27 cellular contexts compared by ENCODE assay signal in genomic region chr7:574661-575395, GRCh38. TPM values are rescaled to one million over a fixed set of nuclear protein-coding genes. Genes with fewer than 3 reads are reported as not detected.
DNase-seq lines count a peak whose midpoint lies in the region; ATAC-seq and TF ChIP-seq lines count a peak whose summit lies in the region.
"Had no signal": no experiment of that assay in that cellular context is flagged by ENCODE, and none has a peak within 500 bp of the region (broad histone marks: within the 10 kb centered on the region; RNA-seq: fewer than 3 reads in every experiment).

No MANE protein-coding gene starts in this region.

- TF ChIP-seq CTCF in ascending aorta (IDR thresholded peaks at IDR 0.05) (peak in 1 of 3 experiments; percentile 6), transverse colon (IDR thresholded peaks at IDR 0.05) (no peak)

- DNase-seq in left ventricle myocardium superior (no peak), cardiac septum (ENCODE audit: low spot score) (no peak), ascending aorta (ENCODE audit: low spot score in 2 of 2) (no peak), myocyte (ENCODE audit: low read depth) (peak; percentile 73), transverse colon (peak; percentile 17), H4 (ENCODE audit: low spot score) (no peak)
- no peak for DNase-seq in activated naive CD8-positive, alpha-beta T cell treated with anti-CD3 and anti-CD28 coated beads for 36 hours
- no peak for DNase-seq in effector CD4-positive, alpha-beta T cell
- DNase-seq: activated CD8-positive, alpha-beta memory T cell treated with anti-CD3 and anti-CD28 coated beads for 24 hours; activated T-cell treated with anti-CD3 and anti-CD28 coated beads, Interleukin-2, amount 50 U/mL, for 24 hours; adrenal gland; brain microvascular endothelial cell; Caco-2; DND-41; effector memory CD8-positive, alpha-beta T cell; H9; NCI-H1105 treated with DMSO at 0.1 percent for 48 hours; NCI-H2107; NCI-H510A treated with DMSO at 0.1 percent for 48 hours; NK-92 treated with Interleukin-12 subunit alpha and Interleukin-12 subunit beta, amount 100 ng/mL, for 24 hours; small intestine; stimulated activated CD4-positive, alpha-beta T cell treated with anti-CD3 and anti-CD28 coated beads, Interleukin-1b, Interleukin-23, amount 100 ng/mL, for 48 hours; T-cell had no signal

- H3K27me3 ChIP-seq in ascending aorta (no peaks in the 10 kb centered on the region), transverse colon (no peaks in the 10 kb centered on the region)
- H3K27me3 ChIP-seq: adrenal gland, brain microvascular endothelial cell, esophagus muscularis mucosa, gastroesophageal sphincter had no signal

- no peak for TF ChIP-seq EP300 in transverse colon (IDR thresholded peaks at IDR 0.05; ENCODE audit: low read depth)

- peaks cover 39% of the 10 kb centered on the region for H3K36me3 Mint-ChIP-seq in activated naive CD8-positive, alpha-beta T cell treated with anti-CD3 and anti-CD28 coated beads for 36 hours

- no peaks in the 10 kb centered on the region for H3K27me3 Mint-ChIP-seq in activated naive CD8-positive, alpha-beta T cell treated with anti-CD3 and anti-CD28 coated beads for 36 hours
- H3K27me3 Mint-ChIP-seq: activated T-cell treated with anti-CD3 and anti-CD28 coated beads, Interleukin-2, amount 50 U/mL, for 24 hours; B cell; effector memory CD8-positive, alpha-beta T cell; T-cell had no signal

- TF ChIP-seq POLR2A in transverse colon (IDR thresholded peaks at IDR 0.05) = no peak

- no peaks in the 10 kb centered on the region for H3K36me3 ChIP-seq in ascending aorta
- H3K36me3 ChIP-seq in transverse colon = no peaks in the 10 kb centered on the region
- H3K36me3 ChIP-seq: adrenal gland, brain microvascular endothelial cell had no signal

- WGBS in transverse colon (ENCODE audit: low coverage in 1 of 2), 2 donors = 79 to 90% methylated on average over 2 to 23 of the region's 23 CpGs

- H3K4me1 Mint-ChIP-seq in activated naive CD8-positive, alpha-beta T cell treated with anti-CD3 and anti-CD28 coated beads for 36 hours = no peaks in the 10 kb centered on the region
- H3K4me1 Mint-ChIP-seq: B cell had no signal

- no peak overlapping the region for H3K27ac Mint-ChIP-seq in activated naive CD8-positive, alpha-beta T cell treated with anti-CD3 and anti-CD28 coated beads for 36 hours
- H3K27ac Mint-ChIP-seq: activated T-cell treated with anti-CD3 and anti-CD28 coated beads, Interleukin-2, amount 50 U/mL, for 24 hours; B cell; T-cell had no signal

- ATAC-seq in left ventricle myocardium superior = peak; percentile 37
- ATAC-seq: effector memory CD8-positive, alpha-beta T cell; gastroesophageal sphincter; GM12878; T-cell had no signal

- in situ Hi-C loops in transverse colon (cut with MboI; ENCODE audit: low pct_ligation_motif_present in 1 of 4, low pct_unique_long_range_greater_than_20kb in 1 of 4, low sequenced_read_pairs in 3 of 4) = no loop called here

- no peak overlapping the region for H3K4me3 Mint-ChIP-seq in activated naive CD8-positive, alpha-beta T cell treated with anti-CD3 and anti-CD28 coated beads for 36 hours
- H3K4me3 Mint-ChIP-seq: activated T-cell treated with anti-CD3 and anti-CD28 coated beads, Interleukin-2, amount 50 U/mL, for 24 hours; B cell; effector memory CD8-positive, alpha-beta T cell; T-cell had no signal

- peak overlapping the region in 1 of 2 donors; percentile 7 for H3K4me3 ChIP-seq in ascending aorta
- H3K4me3 ChIP-seq in transverse colon = no peak overlapping the region
- H3K4me3 ChIP-seq: adrenal gland, esophagus muscularis mucosa, gastroesophageal sphincter, GM12878 had no signal

- H3K9me3 Mint-ChIP-seq in activated naive CD8-positive, alpha-beta T cell treated with anti-CD3 and anti-CD28 coated beads for 36 hours = no peaks in the 10 kb centered on the region
- H3K9me3 Mint-ChIP-seq: effector memory CD8-positive, alpha-beta T cell; T-cell had no signal

- H3K9me3 ChIP-seq in ascending aorta (no peaks in the 10 kb centered on the region), transverse colon (no peaks in the 10 kb centered on the region)
- H3K9me3 ChIP-seq: adrenal gland, Caco-2, esophagus muscularis mucosa, gastroesophageal sphincter had no signal

- H3K27ac ChIP-seq in ascending aorta = peak overlapping the region; percentile 16 to 65
- H3K27ac ChIP-seq in transverse colon = peak overlapping the region in 2 of 4 donors; percentile 9 to 21
- H3K27ac ChIP-seq: adrenal gland, brain microvascular endothelial cell, esophagus muscularis mucosa had no signal

- intact Hi-C loops in left ventricle myocardium superior (cut with micrococcal nuclease) = no loop called here
- intact Hi-C loops in cardiac septum (cut with DNase I) = no loop called here
- intact Hi-C loops in ascending aorta (cut with DNase I) = no loop called here
- intact Hi-C loops in transverse colon (cut with DNase I; ENCODE audit: low total_unique reads) = no loop called here

- H3K4me1 ChIP-seq in ascending aorta = peaks cover 3 to 7% of the 10 kb centered on the region in 2 donors
- H3K4me1 ChIP-seq in transverse colon = peaks cover 0 to 13% (median 6%) of the 10 kb centered on the region in 4 donors
- H3K4me1 ChIP-seq: adrenal gland, Caco-2 had no signal

RNA-seq across cellular contexts. Expression of gene PDGFA, which starts 55.2 kb away (rescaled TPM):
- total RNA-seq in left ventricle myocardium superior (32.7 TPM), cardiac septum (38.9 TPM), ascending aorta (349 TPM), myocyte (38.6 and 48.4 TPM in 2 replicates), transverse colon (100 to 1,000 TPM in 2 of 4 donors, 10 to 100 TPM in 2; 60.2 to 123 (median 104) TPM)
- polyA plus RNA-seq in myocyte (2012) = 46.7 TPM
- total RNA-seq in H4 (2014; rRNA removed; shearing (Covaris generic)) = 37.3 and 38.6 TPM in 2 replicates
- total RNA-seq in activated naive CD8-positive, alpha-beta T cell treated with anti-CD3 and anti-CD28 coated beads for 36 hours = 1 to 10 TPM; 3.3 to 4.1 TPM

Comparison
In these comparisons a context has a peak if more than half of its experiments do, and no peak if none do; other contexts are left out.
1. DNase-seq: peak in myocyte (single experiment) and transverse colon (single experiment); none in left ventricle myocardium superior (single experiment), cardiac septum (single experiment), ascending aorta (0 of 2), H4 (single experiment), activated naive CD8-positive, alpha-beta T cell treated with anti-CD3 and anti-CD28 coated beads for 36 hours (single experiment) and effector CD4-positive, alpha-beta T cell (single experiment).